ENCODE assay signal across 21 cellular contexts in the genomic region with DNA sequence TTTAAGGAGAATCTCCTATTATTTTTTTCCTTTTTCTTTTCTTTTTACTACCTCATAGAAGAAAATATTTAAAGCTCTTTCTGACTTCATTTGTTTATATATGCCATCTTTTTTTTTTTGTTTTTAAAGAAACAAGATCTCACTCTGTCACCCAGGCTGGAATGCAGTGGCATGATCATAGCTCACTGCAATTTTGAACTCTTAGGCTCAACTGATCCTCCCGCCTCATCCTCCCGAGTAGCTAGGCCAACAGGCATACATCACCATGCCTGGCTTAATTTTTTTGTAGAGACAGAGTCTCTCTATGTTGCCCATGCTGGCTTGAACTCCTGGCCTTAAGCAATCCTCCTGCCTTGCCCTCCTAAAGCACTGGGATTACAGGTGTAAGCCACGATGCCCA. TPM values are rescaled to one million over a fixed set of nuclear protein-coding genes. Genes with fewer than 3 reads are reported as not detected.
DNase-seq lines count a peak whose midpoint lies in the region; ATAC-seq, FAIRE-seq and TF ChIP-seq lines count a peak whose summit lies in the region.
"Had no signal": no experiment of that assay in that cellular context is flagged by ENCODE, and none has a peak within 500 bp of the region (broad histone marks: within the 10 kb centered on the region; RNA-seq: fewer than 3 reads in every experiment).

No MANE protein-coding gene starts in this region.

- H3K36me3 Mint-ChIP-seq in CD4-positive, alpha-beta memory T cell, result peaks cover 53 to 60% of the 10 kb centered on the region in 2 donors
- peaks cover 41% of the 10 kb centered on the region for H3K36me3 Mint-ChIP-seq in natural killer cell treated with Interleukin-12 subunit alpha and Interleukin-12 subunit beta and Interleukin-15 and Interleukin-18, amount 100 ng/mL, for 72 hours

- no peak overlapping the region for H3K4me3 Mint-ChIP-seq in CD4-positive, alpha-beta memory T cell
- H3K4me3 Mint-ChIP-seq in natural killer cell treated with Interleukin-12 subunit alpha and Interleukin-12 subunit beta and Interleukin-15 and Interleukin-18, amount 100 ng/mL, for 72 hours, result no peak overlapping the region
- H3K4me3 Mint-ChIP-seq: activated CD4-positive, alpha-beta memory T cell treated with anti-CD3 and anti-CD28 coated beads for 36 hours had no signal

- CTCF ChIA-PET in CD4-positive, alpha-beta memory T cell (lab: Charles Lee; ENCODE audit: partially characterized antibody), result interaction anchor here (1.1 kb wide), 1 partner anchor 128 kb away, joined by 3 read pairs; no protein-coding TSS in a partner anchor

- POLR2A ChIA-PET in CD4-positive, alpha-beta memory T cell (lab: Charles Lee; ENCODE audit: partially characterized antibody), result no interaction called here

- H3K4me3 ChIP-seq in CD4-positive, alpha-beta memory T cell (ENCODE audit: low read length in 2 of 2), result no peak overlapping the region
- H3K4me3 ChIP-seq in adipocyte (ENCODE audit: low read length), result no peak overlapping the region
- H3K4me3 ChIP-seq: heart right ventricle, thyroid gland had no signal

- no peaks in the 10 kb centered on the region for H3K27me3 Mint-ChIP-seq in CD4-positive, alpha-beta memory T cell
- no peaks in the 10 kb centered on the region for H3K27me3 Mint-ChIP-seq in natural killer cell treated with Interleukin-12 subunit alpha and Interleukin-12 subunit beta and Interleukin-15 and Interleukin-18, amount 100 ng/mL, for 72 hours
- H3K27me3 Mint-ChIP-seq: activated CD4-positive, alpha-beta memory T cell treated with anti-CD3 and anti-CD28 coated beads for 36 hours had no signal

- H3K27ac Mint-ChIP-seq in CD4-positive, alpha-beta memory T cell, result peak overlapping the region in 4 of 7 donors; percentile 36 to 82 (median 44)
- H3K27ac Mint-ChIP-seq in natural killer cell treated with Interleukin-12 subunit alpha and Interleukin-12 subunit beta and Interleukin-15 and Interleukin-18, amount 100 ng/mL, for 72 hours, result peak overlapping the region; percentile 32 to 82
- H3K27ac Mint-ChIP-seq: activated CD4-positive, alpha-beta memory T cell treated with anti-CD3 and anti-CD28 coated beads for 36 hours had no signal

- no peaks in the 10 kb centered on the region for H3K4me1 ChIP-seq in CD4-positive, alpha-beta memory T cell (ENCODE audit: insufficient read depth, low read length)
- H3K4me1 ChIP-seq in adipocyte (ENCODE audit: control insufficient read depth, insufficient read depth, low read length), result no peaks in the 10 kb centered on the region
- H3K4me1 ChIP-seq: heart right ventricle, thyroid gland had no signal

- no peak for DNase-seq in CD4-positive, alpha-beta memory T cell
- no peak for DNase-seq in GM12892 (ENCODE audit: insufficient read length)
- DNase-seq in adipocyte (ENCODE audit: low read depth), result peak; percentile 33
- no peak for DNase-seq in natural killer cell treated with Interleukin-12 subunit alpha and Interleukin-12 subunit beta and Interleukin-15 and Interleukin-18, amount 100 ng/mL, for 72 hours (ENCODE audit: low spot score)
- DNase-seq in COR-L47 (lab: John Stamatoyannopoulos, UW), result no peak
- no peak for DNase-seq in NCI-H82 (lab: John Stamatoyannopoulos, UW)
- DNase-seq: activated CD4-positive, alpha-beta memory T cell treated with anti-CD3 and anti-CD28 coated beads for 36 hours; activated naive CD4-positive, alpha-beta T cell treated with anti-CD3 and anti-CD28 coated beads, Interleukin-2, amount 50 U/mL, for 16 hours; activated T-cell treated with anti-CD3 and anti-CD28 coated beads, Interleukin-2, amount 50 U/mL, for 1 hour; effector CD4-positive, alpha-beta T cell; GDM1; heart right ventricle; left colon; NCI-H1105; NCI-H2081; NCI-H345; SK-N-SH; stimulated activated naive CD4-positive, alpha-beta T cell; thyroid gland; WERI-Rb-1 had no signal

- intact Hi-C loops in CD4-positive, alpha-beta memory T cell (cut with micrococcal nuclease), result loop anchor here (2.0 to 5.0 kb wide), 2 partner anchors 15 to 167 kb away; no protein-coding TSS in a partner anchor

- no peaks in the 10 kb centered on the region for H3K9me3 ChIP-seq in CD4-positive, alpha-beta memory T cell (ENCODE audit: control insufficient read depth in 1 of 2, low read length in 2 of 2)
- peaks cover 4% of the 10 kb centered on the region for H3K9me3 ChIP-seq in adipocyte (ENCODE audit: control insufficient read depth, low read length)
- H3K9me3 ChIP-seq: heart right ventricle, SK-N-SH, thyroid gland had no signal

- no peak for ATAC-seq in natural killer cell treated with Interleukin-12 subunit alpha and Interleukin-12 subunit beta and Interleukin-15 and Interleukin-18, amount 100 ng/mL, for 72 hours
- ATAC-seq in GM19467 (IDR thresholded peaks at IDR 0.05; ENCODE audit: unreplicated experiment), result no peak
- ATAC-seq: heart right ventricle, left colon had no signal

- peak; percentile 51 for FAIRE-seq in GM12892 (lab: Jason Lieb, UNC)

- H3K36me3 ChIP-seq in CD4-positive, alpha-beta memory T cell (ENCODE audit: insufficient read depth, low read length), result peaks cover 56% of the 10 kb centered on the region
- peaks cover 81% of the 10 kb centered on the region for H3K36me3 ChIP-seq in adipocyte (ENCODE audit: control insufficient read depth, insufficient read depth, low read length, severe bottlenecking)
- H3K36me3 ChIP-seq: thyroid gland had no signal

- H3K9me3 Mint-ChIP-seq in CD4-positive, alpha-beta memory T cell, result no peaks in the 10 kb centered on the region
- no peaks in the 10 kb centered on the region for H3K9me3 Mint-ChIP-seq in natural killer cell treated with Interleukin-12 subunit alpha and Interleukin-12 subunit beta and Interleukin-15 and Interleukin-18, amount 100 ng/mL, for 72 hours
- H3K9me3 Mint-ChIP-seq: activated CD4-positive, alpha-beta memory T cell treated with anti-CD3 and anti-CD28 coated beads for 36 hours had no signal

- no peak overlapping the region for H3K9ac ChIP-seq in adipocyte (ENCODE audit: low read length)
- H3K9ac ChIP-seq: SK-N-SH had no signal

- no peak overlapping the region for H3K27ac ChIP-seq in CD4-positive, alpha-beta memory T cell (ENCODE audit: low read depth, low read length)
- H3K27ac ChIP-seq: heart right ventricle, thyroid gland, WERI-Rb-1 had no signal

- H3K27me3 ChIP-seq in CD4-positive, alpha-beta memory T cell (ENCODE audit: insufficient read depth, low read length), result no peaks in the 10 kb centered on the region
- H3K27me3 ChIP-seq in adipocyte (replicated peaks; ENCODE audit: control insufficient read depth, insufficient read depth, low read length), result no peaks in the 10 kb centered on the region
- H3K27me3 ChIP-seq: heart right ventricle, thyroid gland had no signal

- no peak for TF ChIP-seq POLR2A in GM12892 (IDR thresholded peaks at IDR 0.05; ENCODE audit: low read depth, low read length)

- peaks cover 11 to 27% (median 19%) of the 10 kb centered on the region in 4 donors for H3K4me1 Mint-ChIP-seq in CD4-positive, alpha-beta memory T cell
- H3K4me1 Mint-ChIP-seq in natural killer cell treated with Interleukin-12 subunit alpha and Interleukin-12 subunit beta and Interleukin-15 and Interleukin-18, amount 100 ng/mL, for 72 hours (ENCODE audit: low read depth in 2 of 2), result peaks cover 48 to 57% of the 10 kb centered on the region in 2 donors

RNA-seq across cellular contexts. Expression of a gene that starts 59.5 kb away (rescaled TPM):
- total RNA-seq in CD4-positive, alpha-beta memory T cell, result 10 to 100 TPM; 92.5 to 97.3 TPM
- 10 to 100 TPM; 23.5 to 38.6 TPM for polyA plus RNA-seq in CD4-positive, alpha-beta memory T cell
- polyA plus RNA-seq in GM12892 (2012; ENCODE audit: missing spikeins), result 19.7 TPM
- 100 to 1,000 TPM; 108 to 180 TPM for total RNA-seq in natural killer cell treated with Interleukin-12 subunit alpha and Interleukin-12 subunit beta and Interleukin-15 and Interleukin-18, amount 100 ng/mL, for 72 hours
